1 cellular context compared by ENCODE assay signal in the genomic region with DNA sequence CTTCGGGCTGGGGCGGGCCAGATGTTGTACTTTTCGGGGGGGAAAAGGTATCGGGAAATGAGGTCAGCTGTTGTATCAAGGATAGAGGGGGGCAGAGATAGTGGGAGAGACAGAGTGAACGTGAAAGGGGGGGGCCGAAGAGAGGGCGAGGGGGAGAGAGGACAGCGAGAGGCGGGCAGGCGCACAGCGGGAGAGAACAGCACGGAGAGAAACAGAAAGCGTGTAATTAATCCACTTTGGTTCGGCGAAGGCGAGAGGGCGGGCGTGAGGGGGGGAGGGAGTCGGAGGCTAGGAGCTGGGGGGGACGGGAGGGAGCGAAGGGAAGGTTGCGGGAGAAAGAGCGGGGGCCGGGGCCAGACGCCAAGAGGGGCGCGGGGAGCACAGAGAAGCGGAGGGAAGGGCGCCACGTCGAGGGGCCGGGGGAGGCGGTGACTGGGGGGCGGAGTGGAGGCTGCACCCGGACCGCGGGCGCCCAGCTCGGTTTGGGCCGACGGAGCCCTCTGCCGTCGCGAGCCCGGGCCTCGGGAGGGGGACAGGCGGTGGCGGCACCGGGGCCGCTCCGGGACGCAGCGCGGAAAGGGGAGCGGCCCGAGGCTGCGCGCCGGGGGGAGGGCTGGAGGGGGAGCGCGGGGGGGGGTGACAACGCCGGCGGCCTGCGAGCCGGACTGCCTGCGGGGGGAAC.
TF ChIP-seq lines count a peak whose summit lies in the region.

No MANE protein-coding gene starts in this region.

TF ChIP-seq in HEK293, 187 proteins besides CTCF, POLR2A, EP300 and RAD21 (continued from another document):
- TF ChIP-seq, protein P1, sequence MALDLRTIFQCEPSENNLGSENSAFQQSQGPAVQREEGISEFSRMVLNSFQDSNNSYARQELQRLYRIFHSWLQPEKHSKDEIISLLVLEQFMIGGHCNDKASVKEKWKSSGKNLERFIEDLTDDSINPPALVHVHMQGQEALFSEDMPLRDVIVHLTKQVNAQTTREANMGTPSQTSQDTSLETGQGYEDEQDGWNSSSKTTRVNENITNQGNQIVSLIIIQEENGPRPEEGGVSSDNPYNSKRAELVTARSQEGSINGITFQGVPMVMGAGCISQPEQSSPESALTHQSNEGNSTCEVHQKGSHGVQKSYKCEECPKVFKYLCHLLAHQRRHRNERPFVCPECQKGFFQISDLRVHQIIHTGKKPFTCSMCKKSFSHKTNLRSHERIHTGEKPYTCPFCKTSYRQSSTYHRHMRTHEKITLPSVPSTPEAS (tag by site-specific recombination; IDR thresholded peaks at IDR 0.05): no peak
- TF ChIP-seq SCRT2 (tag by site-specific recombination; IDR thresholded peaks at IDR 0.05) (no peak), ZNF350 (tag by site-specific recombination; IDR thresholded peaks at IDR 0.05) (no peak), KLF9 (tag by site-specific recombination; IDR thresholded peaks at IDR 0.05; ENCODE audit: low read depth) (no peak), MEIS1 (CRISPR knock-in tag; IDR thresholded peaks at IDR 0.05; ENCODE audit: borderline replicate concordance) (no peak), SP2 (tag by site-specific recombination; IDR thresholded peaks at IDR 0.05) (peak; percentile 20; the same call in 1 of the 2 replicates), ZBTB17 (tag by site-specific recombination; IDR thresholded peaks at IDR 0.05) (0 out of 2 replicates have a peak, but pooled peaks have one; percentile 16), SP7 (tag by site-specific recombination; IDR thresholded peaks at IDR 0.05) (peak; percentile 68), SALL2 (tag by site-specific recombination; IDR thresholded peaks at IDR 0.05; ENCODE audit: borderline replicate concordance) (no peak), ZNF596 (tag by site-specific recombination; IDR thresholded peaks at IDR 0.05) (no peak), ZNF514 (tag by site-specific recombination; IDR thresholded peaks at IDR 0.05) (no peak), ZNF132 (tag by site-specific recombination; IDR thresholded peaks at IDR 0.05; ENCODE audit: borderline replicate concordance) (no peak), ZNF394 (tag by site-specific recombination; IDR thresholded peaks at IDR 0.05; ENCODE audit: borderline replicate concordance) (no peak), ZNF174 (tag by site-specific recombination; IDR thresholded peaks at IDR 0.05) (no peak), ZNF146 (tag by site-specific recombination; IDR thresholded peaks at IDR 0.05) (no peak), ZNF404 (tag by site-specific recombination; IDR thresholded peaks at IDR 0.05) (no peak), GLIS1 (tag by site-specific recombination; IDR thresholded peaks at IDR 0.05) (peak; percentile 54), ZNF473 (tag by site-specific recombination; IDR thresholded peaks at IDR 0.05) (no peak), ZBTB7A (tag by site-specific recombination; IDR thresholded peaks at IDR 0.05; ENCODE audit: low read depth) (no peak), ZNF138 (tag by site-specific recombination; IDR thresholded peaks at IDR 0.05; ENCODE audit: borderline replicate concordance) (no peak), ZNF366 (tag by site-specific recombination; conservative IDR thresholded peaks at IDR 0.05) (peak; percentile 40; the same call in 1 of the 2 replicates), ZNF391 (tag by site-specific recombination; IDR thresholded peaks at IDR 0.05; ENCODE audit: borderline replicate concordance, low read depth) (no peak), ZNF510 (tag by site-specific recombination; IDR thresholded peaks at IDR 0.05; ENCODE audit: insufficient replicate concordance) (no peak), ZNF521 (tag by site-specific recombination; IDR thresholded peaks at IDR 0.05) (no peak), ZNF121 (tag by site-specific recombination; IDR thresholded peaks at IDR 0.05) (no peak), PRDM1 (tag by site-specific recombination; IDR thresholded peaks at IDR 0.05) (peak; percentile 43; the same call in 1 of the 2 replicates)
- TF ChIP-seq, protein P2, sequence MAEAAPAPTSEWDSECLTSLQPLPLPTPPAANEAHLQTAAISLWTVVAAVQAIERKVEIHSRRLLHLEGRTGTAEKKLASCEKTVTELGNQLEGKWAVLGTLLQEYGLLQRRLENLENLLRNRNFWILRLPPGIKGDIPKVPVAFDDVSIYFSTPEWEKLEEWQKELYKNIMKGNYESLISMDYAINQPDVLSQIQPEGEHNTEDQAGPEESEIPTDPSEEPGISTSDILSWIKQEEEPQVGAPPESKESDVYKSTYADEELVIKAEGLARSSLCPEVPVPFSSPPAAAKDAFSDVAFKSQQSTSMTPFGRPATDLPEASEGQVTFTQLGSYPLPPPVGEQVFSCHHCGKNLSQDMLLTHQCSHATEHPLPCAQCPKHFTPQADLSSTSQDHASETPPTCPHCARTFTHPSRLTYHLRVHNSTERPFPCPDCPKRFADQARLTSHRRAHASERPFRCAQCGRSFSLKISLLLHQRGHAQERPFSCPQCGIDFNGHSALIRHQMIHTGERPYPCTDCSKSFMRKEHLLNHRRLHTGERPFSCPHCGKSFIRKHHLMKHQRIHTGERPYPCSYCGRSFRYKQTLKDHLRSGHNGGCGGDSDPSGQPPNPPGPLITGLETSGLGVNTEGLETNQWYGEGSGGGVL (tag by site-specific recombination; IDR thresholded peaks at IDR 0.05): peak; percentile 96
- TF ChIP-seq, protein P3, sequence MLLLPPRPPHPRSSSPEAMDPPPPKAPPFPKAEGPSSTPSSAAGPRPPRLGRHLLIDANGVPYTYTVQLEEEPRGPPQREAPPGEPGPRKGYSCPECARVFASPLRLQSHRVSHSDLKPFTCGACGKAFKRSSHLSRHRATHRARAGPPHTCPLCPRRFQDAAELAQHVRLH (tag by site-specific recombination; IDR thresholded peaks at IDR 0.05): no peak
- TF ChIP-seq, protein P4, sequence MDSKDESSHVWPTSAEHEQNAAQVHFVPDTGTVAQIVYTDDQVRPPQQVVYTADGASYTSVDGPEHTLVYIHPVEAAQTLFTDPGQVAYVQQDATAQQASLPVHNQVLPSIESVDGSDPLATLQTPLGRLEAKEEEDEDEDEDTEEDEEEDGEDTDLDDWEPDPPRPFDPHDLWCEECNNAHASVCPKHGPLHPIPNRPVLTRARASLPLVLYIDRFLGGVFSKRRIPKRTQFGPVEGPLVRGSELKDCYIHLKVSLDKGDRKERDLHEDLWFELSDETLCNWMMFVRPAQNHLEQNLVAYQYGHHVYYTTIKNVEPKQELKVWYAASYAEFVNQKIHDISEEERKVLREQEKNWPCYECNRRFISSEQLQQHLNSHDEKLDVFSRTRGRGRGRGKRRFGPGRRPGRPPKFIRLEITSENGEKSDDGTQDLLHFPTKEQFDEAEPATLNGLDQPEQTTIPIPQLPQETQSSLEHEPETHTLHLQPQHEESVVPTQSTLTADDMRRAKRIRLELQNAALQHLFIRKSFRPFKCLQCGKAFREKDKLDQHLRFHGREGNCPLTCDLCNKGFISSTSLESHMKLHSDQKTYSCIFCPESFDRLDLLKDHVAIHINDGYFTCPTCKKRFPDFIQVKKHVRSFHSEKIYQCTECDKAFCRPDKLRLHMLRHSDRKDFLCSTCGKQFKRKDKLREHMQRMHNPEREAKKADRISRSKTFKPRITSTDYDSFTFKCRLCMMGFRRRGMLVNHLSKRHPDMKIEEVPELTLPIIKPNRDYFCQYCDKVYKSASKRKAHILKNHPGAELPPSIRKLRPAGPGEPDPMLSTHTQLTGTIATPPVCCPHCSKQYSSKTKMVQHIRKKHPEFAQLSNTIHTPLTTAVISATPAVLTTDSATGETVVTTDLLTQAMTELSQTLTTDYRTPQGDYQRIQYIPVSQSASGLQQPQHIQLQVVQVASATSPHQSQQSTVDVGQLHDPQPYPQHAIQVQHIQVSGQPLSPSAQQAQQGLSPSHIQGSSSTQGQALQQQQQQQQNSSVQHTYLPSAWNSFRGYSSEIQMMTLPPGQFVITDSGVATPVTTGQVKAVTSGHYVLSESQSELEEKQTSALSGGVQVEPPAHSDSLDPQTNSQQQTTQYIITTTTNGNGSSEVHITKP (tag by site-specific recombination; IDR thresholded peaks at IDR 0.05): peak; percentile 49; the same call in 1 of the 2 replicates
- TF ChIP-seq, protein P5, sequence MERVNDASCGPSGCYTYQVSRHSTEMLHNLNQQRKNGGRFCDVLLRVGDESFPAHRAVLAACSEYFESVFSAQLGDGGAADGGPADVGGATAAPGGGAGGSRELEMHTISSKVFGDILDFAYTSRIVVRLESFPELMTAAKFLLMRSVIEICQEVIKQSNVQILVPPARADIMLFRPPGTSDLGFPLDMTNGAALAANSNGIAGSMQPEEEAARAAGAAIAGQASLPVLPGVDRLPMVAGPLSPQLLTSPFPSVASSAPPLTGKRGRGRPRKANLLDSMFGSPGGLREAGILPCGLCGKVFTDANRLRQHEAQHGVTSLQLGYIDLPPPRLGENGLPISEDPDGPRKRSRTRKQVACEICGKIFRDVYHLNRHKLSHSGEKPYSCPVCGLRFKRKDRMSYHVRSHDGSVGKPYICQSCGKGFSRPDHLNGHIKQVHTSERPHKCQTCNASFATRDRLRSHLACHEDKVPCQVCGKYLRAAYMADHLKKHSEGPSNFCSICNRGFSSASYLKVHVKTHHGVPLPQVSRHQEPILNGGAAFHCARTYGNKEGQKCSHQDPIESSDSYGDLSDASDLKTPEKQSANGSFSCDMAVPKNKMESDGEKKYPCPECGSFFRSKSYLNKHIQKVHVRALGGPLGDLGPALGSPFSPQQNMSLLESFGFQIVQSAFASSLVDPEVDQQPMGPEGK (tag by site-specific recombination; IDR thresholded peaks at IDR 0.05): peak; percentile 77
- TF ChIP-seq, protein P6, sequence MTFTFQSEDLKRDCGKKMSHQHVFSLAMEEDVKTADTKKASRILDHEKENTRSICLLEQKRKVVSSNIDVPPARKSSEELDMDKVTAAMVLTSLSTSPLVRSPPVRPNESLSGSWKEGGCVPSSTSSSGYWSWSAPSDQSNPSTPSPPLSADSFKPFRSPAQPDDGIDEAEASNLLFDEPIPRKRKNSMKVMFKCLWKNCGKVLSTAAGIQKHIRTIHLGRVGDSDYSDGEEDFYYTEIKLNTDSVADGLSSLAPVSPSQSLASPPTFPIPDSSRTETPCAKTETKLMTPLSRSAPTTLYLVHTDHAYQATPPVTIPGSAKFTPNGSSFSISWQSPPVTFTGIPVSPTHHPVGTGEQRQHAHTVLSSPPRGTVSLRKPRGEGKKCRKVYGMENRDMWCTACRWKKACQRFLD (tag by site-specific recombination; IDR thresholded peaks at IDR 0.05): no peak
